ENCODE assay signal across 1 cellular context in genomic region chr2:105337122-105338019, GRCh38.
TF ChIP-seq lines count a peak whose summit lies in the region.

TSS of gene C2orf49 (plus strand) at chr2:105337540. CDS start at chr2:105337588, 48 bp downstream.

TF ChIP-seq in K562, 482 proteins besides CTCF, POLR2A, EP300 and RAD21 (continued from another document and continues in another):
- TF ChIP-seq MGA (IDR thresholded peaks at IDR 0.05) (peak; percentile 44; the same call in 1 of the 2 replicates), HMG20B (CRISPR knock-in tag; IDR thresholded peaks at IDR 0.05) (no peak), ZNF232 (CRISPR knock-in tag; IDR thresholded peaks at IDR 0.05) (no peak; the same call in 1 of the 2 replicates), JUNB (CRISPR knock-in tag; conservative IDR thresholded peaks at IDR 0.05) (0 out of 2 replicates have a peak, but pooled peaks have one; percentile 1), JUND (IDR thresholded peaks at IDR 0.05; ENCODE audit: borderline replicate concordance, low read depth, low read length) (peak; percentile 50; the same call in 1 of the 2 replicates), JUND (tag; IDR thresholded peaks at IDR 0.05; ENCODE audit: borderline replicate concordance, low read depth, low read length) (no peak; the same call in 2 of the 3 replicates), IRF2 (CRISPR knock-in tag; IDR thresholded peaks at IDR 0.05) (no peak), HIVEP1 (CRISPR knock-in tag; IDR thresholded peaks at IDR 0.05) (no peak), TBP (optimal IDR thresholded peaks at IDR 0.05; ENCODE audit: low read depth, low read length) (peak; percentile 62), ZNF121 (CRISPR knock-in tag; conservative IDR thresholded peaks at IDR 0.05) (no peak), TFAP4 (CRISPR knock-in tag; IDR thresholded peaks at IDR 0.05; ENCODE audit: borderline replicate concordance) (peak; percentile 82; the same call in 1 of the 2 replicates), JUN (IDR thresholded peaks at IDR 0.05; ENCODE audit: borderline replicate concordance, low read depth, low read length) (peak; percentile 21; the same call in 1 of the 2 replicates), JUN (CRISPR knock-in tag; IDR thresholded peaks at IDR 0.05; ENCODE audit: borderline replicate concordance) (no peak), ZFP30 (CRISPR knock-in tag; IDR thresholded peaks at IDR 0.05; ENCODE audit: borderline replicate concordance) (no peak), ZNF324 (CRISPR knock-in tag; IDR thresholded peaks at IDR 0.05) (no peak), FOXP1 (CRISPR knock-in tag; IDR thresholded peaks at IDR 0.05) (no peak), U2AF1 (optimal IDR thresholded peaks at IDR 0.05; ENCODE audit: low read depth, low read length) (no peak), NFE2 (IDR thresholded peaks at IDR 0.05; ENCODE audit: low read depth) (no peak), EP400 (IDR thresholded peaks at IDR 0.05) (peak; percentile 98), SREBF1 (IDR thresholded peaks at IDR 0.05; ENCODE audit: borderline replicate concordance, low read depth, low read length) (no peak), GATA2 (CRISPR knock-in tag; IDR thresholded peaks at IDR 0.05) (no peak), ARID4B (CRISPR knock-in tag; IDR thresholded peaks at IDR 0.05) (0 out of 2 replicates have a peak, but pooled peaks have one; percentile 50), CBX1 (IDR thresholded peaks at IDR 0.05; ENCODE audit: low read depth) (0 out of 2 replicates have a peak, but pooled peaks have one; percentile 30), NR2C2 (CRISPR knock-in tag; IDR thresholded peaks at IDR 0.05) (peak; percentile 98), NR2C2 (tag; IDR thresholded peaks at IDR 0.05) (peak; percentile 100), ZNF717 (CRISPR knock-in tag; IDR thresholded peaks at IDR 0.05) (no peak), HMGXB4 (CRISPR knock-in tag; IDR thresholded peaks at IDR 0.05) (no peak), ZNF24 (IDR thresholded peaks at IDR 0.05) (no peak), PRDM10 (IDR thresholded peaks at IDR 0.05; ENCODE audit: partially characterized antibody) (no peak), TCF7L2 (IDR thresholded peaks at IDR 0.05; ENCODE audit: low read depth, low read length) (no peak), SIX5 (IDR thresholded peaks at IDR 0.05; ENCODE audit: borderline replicate concordance in 1 of 2, insufficient read depth in 1 of 2, low read depth in 1 of 2, low read length in 2 of 2) (peak in 1 of 2 experiments; percentile 32; a peak in 1 of 4 replicates), ZNF175 (CRISPR knock-in tag; IDR thresholded peaks at IDR 0.05; ENCODE audit: low read depth) (no peak), CXXC5 (CRISPR knock-in tag; IDR thresholded peaks at IDR 0.05) (peak; percentile 93), ZNF76 (CRISPR knock-in tag; IDR thresholded peaks at IDR 0.05; ENCODE audit: borderline replicate concordance) (peak; percentile 41; the same call in 1 of the 2 replicates), ZNF41 (CRISPR knock-in tag; conservative IDR thresholded peaks at IDR 0.05) (0 out of 2 replicates have a peak, but pooled peaks have one; percentile 36), SP2 (IDR thresholded peaks at IDR 0.05; ENCODE audit: extremely low read depth, low read depth, low read length, poor library complexity, severe bottlenecking) (no peak), CREB3 (tag; conservative IDR thresholded peaks at IDR 0.05; ENCODE audit: low read depth) (peak; percentile 74; the same call in 1 of the 2 replicates), HDAC1 (IDR thresholded peaks at IDR 0.05) (peak in 1 of 2 experiments; percentile 87; a peak in 2 of 4 replicates)
